Comparison of ENCODE assay signal across 1 cellular context in the genomic region with DNA sequence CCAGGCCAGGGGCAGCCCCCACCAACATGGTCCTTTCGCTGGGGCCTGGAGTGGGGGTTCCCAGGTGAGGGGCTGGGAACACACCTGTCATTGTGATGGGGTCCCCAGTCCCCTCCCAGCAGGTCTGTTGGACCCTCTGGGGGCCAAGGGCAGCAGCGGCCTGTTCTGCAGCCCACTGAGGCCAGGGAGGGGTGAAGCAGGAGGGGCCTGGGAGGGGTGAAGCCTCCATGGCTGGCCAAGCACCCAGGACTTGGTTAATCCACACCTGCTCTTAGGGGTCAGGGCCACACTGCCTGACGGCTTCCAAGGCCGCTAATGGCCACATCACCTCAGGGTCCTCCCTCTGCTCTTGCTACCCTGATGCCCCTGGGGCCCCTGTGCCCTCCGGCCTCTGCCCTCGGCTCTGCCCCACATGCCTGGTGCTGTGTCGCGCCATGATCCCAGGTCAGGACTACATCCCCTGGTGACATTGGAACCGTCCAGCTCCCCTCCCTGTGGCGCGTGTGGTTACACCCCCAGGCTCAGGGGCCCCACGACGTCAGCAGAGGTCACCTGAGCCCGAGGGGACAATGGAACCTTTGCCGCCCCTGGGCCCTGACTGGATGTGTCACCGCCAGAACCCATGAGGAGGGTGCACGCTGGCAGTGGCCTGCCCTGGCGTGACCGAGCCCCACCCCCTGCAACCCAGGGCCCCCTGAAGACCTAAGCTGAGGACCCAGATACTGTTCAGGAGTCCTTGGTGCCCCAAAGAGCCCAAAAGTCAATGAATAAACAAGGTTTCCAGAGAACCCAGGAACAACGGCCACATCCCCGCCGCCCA.
TF ChIP-seq lines count a peak whose summit lies in the region.

No MANE protein-coding gene starts in this region.

TF ChIP-seq in H1, 55 proteins besides CTCF, POLR2A, EP300 and RAD21:
- TF ChIP-seq GABPA (IDR thresholded peaks at IDR 0.05; ENCODE audit: borderline replicate concordance, insufficient read depth, low read length) (no peak), MAX (IDR thresholded peaks at IDR 0.05) (no peak), PHF8 (conservative IDR thresholded peaks at IDR 0.05; ENCODE audit: low read depth, low read length) (no peak), CHD1 (IDR thresholded peaks at IDR 0.05; ENCODE audit: low read depth, low read length) (no peak), RFX5 (IDR thresholded peaks at IDR 0.05; ENCODE audit: borderline replicate concordance, low read depth, low read length) (no peak), TCF12 (IDR thresholded peaks at IDR 0.05; ENCODE audit: low read depth, low read length) (no peak), RBBP5 (IDR thresholded peaks at IDR 0.05; ENCODE audit: borderline replicate concordance, low read depth, low read length) (no peak), CTBP2 (IDR thresholded peaks at IDR 0.05; ENCODE audit: borderline replicate concordance, insufficient read depth, insufficient read length, low read length) (no peak), RNF2 (IDR thresholded peaks at IDR 0.05; ENCODE audit: borderline replicate concordance, low read depth, low read length, missing control alignments, poor library complexity, severe bottlenecking) (no peak)
- TF ChIP-seq, protein P1, sequence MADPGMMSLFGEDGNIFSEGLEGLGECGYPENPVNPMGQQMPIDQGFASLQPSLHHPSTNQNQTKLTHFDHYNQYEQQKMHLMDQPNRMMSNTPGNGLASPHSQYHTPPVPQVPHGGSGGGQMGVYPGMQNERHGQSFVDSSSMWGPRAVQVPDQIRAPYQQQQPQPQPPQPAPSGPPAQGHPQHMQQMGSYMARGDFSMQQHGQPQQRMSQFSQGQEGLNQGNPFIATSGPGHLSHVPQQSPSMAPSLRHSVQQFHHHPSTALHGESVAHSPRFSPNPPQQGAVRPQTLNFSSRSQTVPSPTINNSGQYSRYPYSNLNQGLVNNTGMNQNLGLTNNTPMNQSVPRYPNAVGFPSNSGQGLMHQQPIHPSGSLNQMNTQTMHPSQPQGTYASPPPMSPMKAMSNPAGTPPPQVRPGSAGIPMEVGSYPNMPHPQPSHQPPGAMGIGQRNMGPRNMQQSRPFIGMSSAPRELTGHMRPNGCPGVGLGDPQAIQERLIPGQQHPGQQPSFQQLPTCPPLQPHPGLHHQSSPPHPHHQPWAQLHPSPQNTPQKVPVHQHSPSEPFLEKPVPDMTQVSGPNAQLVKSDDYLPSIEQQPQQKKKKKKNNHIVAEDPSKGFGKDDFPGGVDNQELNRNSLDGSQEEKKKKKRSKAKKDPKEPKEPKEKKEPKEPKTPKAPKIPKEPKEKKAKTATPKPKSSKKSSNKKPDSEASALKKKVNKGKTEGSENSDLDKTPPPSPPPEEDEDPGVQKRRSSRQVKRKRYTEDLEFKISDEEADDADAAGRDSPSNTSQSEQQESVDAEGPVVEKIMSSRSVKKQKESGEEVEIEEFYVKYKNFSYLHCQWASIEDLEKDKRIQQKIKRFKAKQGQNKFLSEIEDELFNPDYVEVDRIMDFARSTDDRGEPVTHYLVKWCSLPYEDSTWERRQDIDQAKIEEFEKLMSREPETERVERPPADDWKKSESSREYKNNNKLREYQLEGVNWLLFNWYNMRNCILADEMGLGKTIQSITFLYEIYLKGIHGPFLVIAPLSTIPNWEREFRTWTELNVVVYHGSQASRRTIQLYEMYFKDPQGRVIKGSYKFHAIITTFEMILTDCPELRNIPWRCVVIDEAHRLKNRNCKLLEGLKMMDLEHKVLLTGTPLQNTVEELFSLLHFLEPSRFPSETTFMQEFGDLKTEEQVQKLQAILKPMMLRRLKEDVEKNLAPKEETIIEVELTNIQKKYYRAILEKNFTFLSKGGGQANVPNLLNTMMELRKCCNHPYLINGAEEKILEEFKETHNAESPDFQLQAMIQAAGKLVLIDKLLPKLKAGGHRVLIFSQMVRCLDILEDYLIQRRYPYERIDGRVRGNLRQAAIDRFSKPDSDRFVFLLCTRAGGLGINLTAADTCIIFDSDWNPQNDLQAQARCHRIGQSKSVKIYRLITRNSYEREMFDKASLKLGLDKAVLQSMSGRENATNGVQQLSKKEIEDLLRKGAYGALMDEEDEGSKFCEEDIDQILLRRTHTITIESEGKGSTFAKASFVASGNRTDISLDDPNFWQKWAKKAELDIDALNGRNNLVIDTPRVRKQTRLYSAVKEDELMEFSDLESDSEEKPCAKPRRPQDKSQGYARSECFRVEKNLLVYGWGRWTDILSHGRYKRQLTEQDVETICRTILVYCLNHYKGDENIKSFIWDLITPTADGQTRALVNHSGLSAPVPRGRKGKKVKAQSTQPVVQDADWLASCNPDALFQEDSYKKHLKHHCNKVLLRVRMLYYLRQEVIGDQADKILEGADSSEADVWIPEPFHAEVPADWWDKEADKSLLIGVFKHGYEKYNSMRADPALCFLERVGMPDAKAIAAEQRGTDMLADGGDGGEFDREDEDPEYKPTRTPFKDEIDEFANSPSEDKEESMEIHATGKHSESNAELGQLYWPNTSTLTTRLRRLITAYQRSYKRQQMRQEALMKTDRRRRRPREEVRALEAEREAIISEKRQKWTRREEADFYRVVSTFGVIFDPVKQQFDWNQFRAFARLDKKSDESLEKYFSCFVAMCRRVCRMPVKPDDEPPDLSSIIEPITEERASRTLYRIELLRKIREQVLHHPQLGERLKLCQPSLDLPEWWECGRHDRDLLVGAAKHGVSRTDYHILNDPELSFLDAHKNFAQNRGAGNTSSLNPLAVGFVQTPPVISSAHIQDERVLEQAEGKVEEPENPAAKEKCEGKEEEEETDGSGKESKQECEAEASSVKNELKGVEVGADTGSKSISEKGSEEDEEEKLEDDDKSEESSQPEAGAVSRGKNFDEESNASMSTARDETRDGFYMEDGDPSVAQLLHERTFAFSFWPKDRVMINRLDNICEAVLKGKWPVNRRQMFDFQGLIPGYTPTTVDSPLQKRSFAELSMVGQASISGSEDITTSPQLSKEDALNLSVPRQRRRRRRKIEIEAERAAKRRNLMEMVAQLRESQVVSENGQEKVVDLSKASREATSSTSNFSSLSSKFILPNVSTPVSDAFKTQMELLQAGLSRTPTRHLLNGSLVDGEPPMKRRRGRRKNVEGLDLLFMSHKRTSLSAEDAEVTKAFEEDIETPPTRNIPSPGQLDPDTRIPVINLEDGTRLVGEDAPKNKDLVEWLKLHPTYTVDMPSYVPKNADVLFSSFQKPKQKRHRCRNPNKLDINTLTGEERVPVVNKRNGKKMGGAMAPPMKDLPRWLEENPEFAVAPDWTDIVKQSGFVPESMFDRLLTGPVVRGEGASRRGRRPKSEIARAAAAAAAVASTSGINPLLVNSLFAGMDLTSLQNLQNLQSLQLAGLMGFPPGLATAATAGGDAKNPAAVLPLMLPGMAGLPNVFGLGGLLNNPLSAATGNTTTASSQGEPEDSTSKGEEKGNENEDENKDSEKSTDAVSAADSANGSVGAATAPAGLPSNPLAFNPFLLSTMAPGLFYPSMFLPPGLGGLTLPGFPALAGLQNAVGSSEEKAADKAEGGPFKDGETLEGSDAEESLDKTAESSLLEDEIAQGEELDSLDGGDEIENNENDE (IDR thresholded peaks at IDR 0.05; ENCODE audit: insufficient replicate concordance, low read length) = no peak
